8 cellular contexts compared by ENCODE assay signal in the genomic region with DNA sequence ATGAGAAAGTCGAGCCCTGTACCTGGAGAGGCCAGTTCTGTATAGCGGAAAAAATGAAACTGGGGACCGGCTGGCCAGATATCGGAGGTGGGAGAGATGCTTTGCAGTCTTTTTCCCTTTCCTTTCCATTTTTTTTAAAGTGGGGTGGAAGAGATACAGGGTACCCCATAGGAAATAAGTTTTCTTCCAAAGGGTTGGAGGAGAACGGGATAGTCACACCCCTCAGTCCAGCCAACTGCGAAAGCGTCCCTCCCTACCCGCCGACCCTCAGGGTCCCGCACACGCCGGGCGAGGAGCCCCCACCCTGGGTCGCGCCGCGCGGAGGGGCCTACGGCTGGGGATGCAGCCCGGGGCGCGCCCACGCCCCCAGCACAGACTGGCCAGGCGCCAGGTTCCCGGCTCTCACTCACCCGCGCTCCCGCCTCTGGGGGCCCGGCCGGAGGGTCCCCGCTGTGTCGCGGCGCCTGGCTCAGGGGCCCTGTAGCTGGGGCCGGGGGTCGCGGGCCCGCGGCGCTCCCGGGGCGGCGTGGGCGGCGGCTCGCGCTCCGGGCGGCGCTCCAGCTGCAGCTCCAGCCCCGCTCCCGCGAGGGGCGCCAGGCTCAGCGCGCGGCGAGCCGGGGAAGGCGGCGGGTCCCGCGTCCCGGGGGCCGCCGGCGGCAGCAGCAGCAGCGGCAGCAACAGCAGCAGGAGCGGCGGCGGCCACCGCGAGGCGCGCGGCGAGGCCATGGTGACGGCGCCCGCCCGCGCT. TPM values are rescaled to one million over a fixed set of nuclear protein-coding genes. Genes with fewer than 3 reads are reported as not detected.
A peak's percentile ranks its signal among the peaks of the same experiment; 100 is the strongest.
DNase-seq lines count a peak whose midpoint lies in the region; ATAC-seq and TF ChIP-seq lines count a peak whose summit lies in the region.

No MANE protein-coding gene starts in this region.

- H3K36me3 ChIP-seq in thyroid gland = no peaks in the 10 kb centered on the region

- no peaks in the 10 kb centered on the region for H3K27me3 ChIP-seq in thyroid gland

- H3K27ac ChIP-seq in RWPE1 = peak overlapping the region; percentile 95
- peak overlapping the region; percentile 77 to 93 (median 91) for H3K27ac ChIP-seq in thyroid gland

- peaks cover 33% of the 10 kb centered on the region for H3K4me1 Mint-ChIP-seq in memory B cell

- peaks cover 38 to 54% of the 10 kb centered on the region in 2 donors for H3K4me1 ChIP-seq in thyroid gland

- H3K4me3 Mint-ChIP-seq in memory B cell = peak overlapping the region; percentile 95

- no peak for TF ChIP-seq CTCF in RWPE1 (conservative IDR thresholded peaks at IDR 0.05; ENCODE audit: low read depth)
- peak in 2 of 6 experiments; percentile 5 to 9 for TF ChIP-seq CTCF in thyroid gland (IDR thresholded peaks at IDR 0.05)

- H3K9me3 ChIP-seq in thyroid gland = no peaks in the 10 kb centered on the region

- POLR2A ChIA-PET in RWPE1 (lab: Yijun Ruan, JAX; ENCODE audit: low non-redundant PET) = no interaction called here

- CTCF ChIA-PET in RWPE1 (lab: Yijun Ruan, JAX) = no interaction called here

- H3K4me3 ChIP-seq in thyroid gland (replicated peaks in 1 of 3) = peak overlapping the region; percentile 22 to 88 (median 81)

- WGBS in thyroid gland, 2 donors = 1 to 3% methylated on average over 9 to 16 of the region's 82 CpGs

- H3K36me3 Mint-ChIP-seq in memory B cell = no peaks in the 10 kb centered on the region

- H3K9me3 Mint-ChIP-seq in memory B cell = no peaks in the 10 kb centered on the region

- DNase-seq in NCI-H2227 (lab: John Stamatoyannopoulos, UW; ENCODE audit: unreplicated experiment) = peak; percentile 35
- DNase-seq in NCI-H2227 treated with DMSO at 0.1 percent for 48 hours (lab: John Stamatoyannopoulos, UW) = no peak
- peak; percentile 27 for DNase-seq in RWPE1 (ENCODE audit: low spot score)
- peak; percentile 17 for DNase-seq in central memory CD4-positive, alpha-beta T cell
- peak in 1 of 2 donors; percentile 14 for DNase-seq in memory B cell (ENCODE audit: low spot score in 2 of 2)
- DNase-seq in thyroid gland = peak; percentile 29 to 33
- DNase-seq in iPS-NIHi11 (ENCODE audit: low spot score) = no peak

- peak; percentile 25 for ATAC-seq in HG02798 (IDR thresholded peaks at IDR 0.05; ENCODE audit: poor library complexity, unreplicated experiment)
- peak; percentile 51 for ATAC-seq in memory B cell (ENCODE audit: low read depth)

- peaks cover 2% of the 10 kb centered on the region for H3K27me3 Mint-ChIP-seq in memory B cell

- peak overlapping the region; percentile 89 for H3K27ac Mint-ChIP-seq in memory B cell

- intact Hi-C loops in thyroid gland (cut with DNase I) = no loop called here

- no peak for TF ChIP-seq POLR2A in thyroid gland (IDR thresholded peaks at IDR 0.05)

RNA-seq across cellular contexts. Expression of a gene that starts 0.5 kb away (rescaled TPM):
- total RNA-seq in thyroid gland = 100 to 1,000 TPM in 3 of 4 donors, 10 to 100 TPM in 1; 91.4 to 266 (median 199) TPM

Comparison
In these comparisons a context has a peak if more than half of its experiments do, and no peak if none do; other contexts are left out.
1. DNase-seq: peak in NCI-H2227 (single experiment), RWPE1 (single experiment), central memory CD4-positive, alpha-beta T cell (single experiment) and thyroid gland (2 of 2); none in NCI-H2227 treated with DMSO at 0.1 percent for 48 hours (single experiment) and iPS-NIHi11 (single experiment).